In the genomic region with DNA sequence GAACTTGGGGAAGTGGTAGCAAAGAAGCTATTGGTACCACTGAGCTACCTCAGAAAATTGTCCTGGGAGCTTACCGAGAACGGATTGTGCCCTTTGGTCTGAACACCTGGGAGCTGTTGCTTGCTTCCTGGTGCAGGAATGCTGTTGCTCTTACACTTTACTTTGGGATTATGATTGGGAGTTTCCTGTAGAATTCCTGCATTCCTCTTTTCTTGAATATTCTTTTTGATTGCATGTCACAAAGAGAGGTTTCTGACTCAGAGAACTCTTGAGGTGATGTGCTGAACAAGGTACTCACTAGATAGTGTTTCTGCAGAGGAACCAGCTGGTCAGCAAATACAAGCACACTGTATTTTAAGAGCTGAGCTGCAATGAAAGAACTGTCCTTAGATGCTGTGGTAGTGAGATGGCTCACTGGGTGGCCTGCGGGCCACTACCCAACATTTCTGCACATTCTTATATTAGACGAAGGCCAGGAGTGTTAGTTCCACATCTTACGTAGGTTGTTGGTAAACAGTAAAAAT, we compare ENCODE assay signal across 23 cellular contexts. TPM values are rescaled to one million over a fixed set of nuclear protein-coding genes. Genes with fewer than 3 reads are reported as not detected.
DNase-seq lines count a peak whose midpoint lies in the region; ATAC-seq, FAIRE-seq and TF ChIP-seq lines count a peak whose summit lies in the region.
"Had no signal": no experiment of that assay in that cellular context is flagged by ENCODE, and none has a peak within 500 bp of the region (broad histone marks: within the 10 kb centered on the region; RNA-seq: fewer than 3 reads in every experiment).

No MANE protein-coding gene starts in this region.

- H3K18ac ChIP-seq in H9 (ENCODE audit: insufficient read length, low read depth, low read length): no peak overlapping the region

- peak overlapping the region; percentile 62 to 91 (median 86) for H3K27ac Mint-ChIP-seq in H9
- H3K27ac Mint-ChIP-seq: activated naive CD4-positive, alpha-beta T cell treated with anti-CD3 and anti-CD28 coated beads, Interleukin-2, amount 10 ng/mL, durations not matched to agents 7 days and 5 days; activated T-cell treated with anti-CD3 and anti-CD28 coated beads, Interleukin-2, amount 50 U/mL, for 72 hours; mesothelial cell of epicardium had no signal

- no peak overlapping the region for H4K8ac ChIP-seq in H9 (replicated peaks; ENCODE audit: insufficient read length, low read depth, low read length)

- peaks cover 3% of the 10 kb centered on the region; the same call in 1 of the 2 replicates for H3K79me2 ChIP-seq in H9 (ENCODE audit: insufficient read depth, low read length)
- H3K79me2 ChIP-seq in keratinocyte (ENCODE audit: control insufficient read depth, insufficient read depth, low read length): peaks cover 82% of the 10 kb centered on the region

- DNase-seq in H9 (no peak), SJSA1 (ENCODE audit: low read depth in 1 of 2, low spot score in 2 of 2) (peak in 1 of 2 experiments; percentile 21), keratinocyte (ENCODE audit: low read depth, low spot score) (no peak), NCI-H2107 treated with DMSO at 0.1 percent for 48 hours (lab: John Stamatoyannopoulos, UW; ENCODE audit: unreplicated experiment) (no peak), T1000 (lab: John Stamatoyannopoulos, UW) (no peak), brain microvascular endothelial cell (no peak)
- DNase-seq: ACHN; activated naive CD4-positive, alpha-beta T cell treated with anti-CD3 and anti-CD28 coated beads, Interleukin-2, amount 10 ng/mL, durations not matched to agents 7 days and 5 days; activated T-cell treated with anti-CD3 and anti-CD28 coated beads, Interleukin-2, amount 50 U/mL, for 72 hours; effector CD8-positive, alpha-beta T cell; Kasumi-1; NCI-H1105; NCI-H2081; NCI-H524; stimulated activated CD8-positive, alpha-beta memory T cell treated with anti-CD3 and anti-CD28 coated beads, Interleukin-4, amount 100 ng/mL, for 48 hours had no signal

- H2BK15ac ChIP-seq in H9 (ENCODE audit: low read depth, low read length): no peak overlapping the region

- H3K36me3 ChIP-seq in SJSA1: no peaks in the 10 kb centered on the region
- H3K36me3 ChIP-seq in keratinocyte (ENCODE audit: control insufficient read depth in 2 of 2, extremely low read depth in 1 of 2, insufficient read depth in 2 of 2, low read length in 2 of 2): no peaks in the 10 kb centered on the region
- no peaks in the 10 kb centered on the region for H3K36me3 ChIP-seq in rectal smooth muscle tissue (ENCODE audit: control insufficient read depth, insufficient read depth, low read length)
- H3K36me3 ChIP-seq in brain microvascular endothelial cell (replicated peaks): no peaks in the 10 kb centered on the region
- H3K36me3 ChIP-seq: esophagus muscularis mucosa, vagina had no signal

- H3K4me1 Mint-ChIP-seq in H9: peaks cover 32 to 33% of the 10 kb centered on the region in 2 experiments
- H3K4me1 Mint-ChIP-seq: activated naive CD4-positive, alpha-beta T cell treated with anti-CD3 and anti-CD28 coated beads, Interleukin-2, amount 10 ng/mL, durations not matched to agents 7 days and 5 days had no signal

- TF ChIP-seq CTCF in H9 (conservative IDR thresholded peaks at IDR 0.05): no peak
- TF ChIP-seq CTCF in keratinocyte (optimal IDR thresholded peaks at IDR 0.05 in 1 of 3, IDR thresholded peaks at IDR 0.05 in 1 of 3, conservative IDR thresholded peaks at IDR 0.05 in 1 of 3; ENCODE audit: extremely low read depth in 1 of 3, insufficient read depth in 2 of 3, low read length in 3 of 3): no peak
- TF ChIP-seq CTCF in brain microvascular endothelial cell (IDR thresholded peaks at IDR 0.05; ENCODE audit: low read depth, low read length, missing control alignments): no peak

- H2BK120ac ChIP-seq in H9 (ENCODE audit: low read depth, low read length, poor library complexity, severe bottlenecking): no peak overlapping the region

- dilution Hi-C loops in keratinocyte (cut with MboI; ENCODE audit: extremely low pct_ligation_motif_present, low sequenced_read_pairs): no loop called here

- no peak overlapping the region for H2AFZ ChIP-seq in H9 (ENCODE audit: low read length)
- H2AFZ ChIP-seq in keratinocyte (ENCODE audit: control insufficient read depth, low read length): no peak overlapping the region

- H3K4me2 ChIP-seq in H9 (ENCODE audit: insufficient read depth, insufficient read length, low read length): no peak overlapping the region
- peak overlapping the region; percentile 35 for H3K4me2 ChIP-seq in keratinocyte (ENCODE audit: control insufficient read depth, extremely low read depth, insufficient read depth, low read depth, low read length)

- no peak overlapping the region for H4K91ac ChIP-seq in H9 (ENCODE audit: insufficient read length, low read depth, low read length)

- H2BK12ac ChIP-seq in H9 (ENCODE audit: insufficient read length, low read depth, low read length): no peak overlapping the region

- H3K4me1 ChIP-seq in H9 (ENCODE audit: insufficient read depth, low read length): peaks cover 10% of the 10 kb centered on the region
- peaks cover 26% of the 10 kb centered on the region for H3K4me1 ChIP-seq in SJSA1 (replicated peaks)
- H3K4me1 ChIP-seq in keratinocyte (ENCODE audit: control insufficient read depth, extremely low read depth, insufficient read depth, low read length): peaks cover 75% of the 10 kb centered on the region
- H3K4me1 ChIP-seq in rectal smooth muscle tissue (ENCODE audit: control insufficient read depth, insufficient read depth, low read length): peaks cover 22% of the 10 kb centered on the region

- H3K27ac ChIP-seq in H9 (ENCODE audit: insufficient read length, low read depth, low read length) (peak overlapping the region; percentile 32), SJSA1 (peak overlapping the region; percentile 2; the same call in 1 of the 2 replicates), keratinocyte (ENCODE audit: control insufficient read depth, insufficient read depth, low read length) (peak overlapping the region; percentile 4), rectal smooth muscle tissue (ENCODE audit: low read depth, low read length) (peak overlapping the region; percentile 38), brain microvascular endothelial cell (no peak overlapping the region)
- H3K27ac ChIP-seq: C4-2B, vagina had no signal

- H3K56ac ChIP-seq in H9 (ENCODE audit: insufficient read length, low read depth, low read length): no peak overlapping the region

- H3K36me3 Mint-ChIP-seq in H9 (ENCODE audit: insufficient read depth in 1 of 3, low read depth in 3 of 3): no peaks in the 10 kb centered on the region
- H3K36me3 Mint-ChIP-seq: activated naive CD4-positive, alpha-beta T cell treated with anti-CD3 and anti-CD28 coated beads, Interleukin-2, amount 10 ng/mL, durations not matched to agents 7 days and 5 days; mesothelial cell of epicardium had no signal

- H3K4me3 Mint-ChIP-seq in H9: no peak overlapping the region; a peak in 1 of 5 replicates
- H3K4me3 Mint-ChIP-seq: activated naive CD4-positive, alpha-beta T cell treated with anti-CD3 and anti-CD28 coated beads, Interleukin-2, amount 10 ng/mL, durations not matched to agents 7 days and 5 days; activated T-cell treated with anti-CD3 and anti-CD28 coated beads, Interleukin-2, amount 50 U/mL, for 72 hours; mesothelial cell of epicardium had no signal

- H3K9ac ChIP-seq in H9 (ENCODE audit: extremely low read depth, insufficient read length, low read length): no peak overlapping the region
- H3K9ac ChIP-seq in keratinocyte (ENCODE audit: control insufficient read depth, extremely low read depth, insufficient read depth, low read length): no peak overlapping the region
- H3K9ac ChIP-seq in rectal smooth muscle tissue (ENCODE audit: low read length): no peak overlapping the region

- no peak overlapping the region for H3K23ac ChIP-seq in H9 (ENCODE audit: insufficient read length, low read depth, low read length)

- H3K9me3 ChIP-seq in H9 (ENCODE audit: control insufficient read depth, low read depth, low read length) (no peaks in the 10 kb centered on the region), SJSA1 (replicated peaks) (no peaks in the 10 kb centered on the region), keratinocyte (ENCODE audit: control insufficient read depth, low read depth, low read length) (no peaks in the 10 kb centered on the region)
- H3K9me3 ChIP-seq: esophagus muscularis mucosa, vagina had no signal

- in situ Hi-C loops in brain microvascular endothelial cell (cut with HindIII; ENCODE audit: low pct_ligation_motif_present, low sequenced_read_pairs): no loop called here

- H3K9me1 ChIP-seq in keratinocyte (ENCODE audit: control insufficient read depth, extremely low read depth, insufficient read depth, low read length): no peaks in the 10 kb centered on the region

- H3K4ac ChIP-seq in H9 (ENCODE audit: low read depth, low read length): no peak overlapping the region

- no peaks in the 10 kb centered on the region for H3K23me2 ChIP-seq in H9 (ENCODE audit: insufficient read length, low read depth, low read length, poor library complexity, severe bottlenecking)

- FAIRE-seq in keratinocyte (lab: Jason Lieb, UNC): peak; percentile 69
- FAIRE-seq: G401.6 had no signal

- no peak overlapping the region for H2BK5ac ChIP-seq in H9 (ENCODE audit: insufficient read length, low read length)

- no peak overlapping the region for H4K5ac ChIP-seq in H9 (ENCODE audit: insufficient read length, low read depth, low read length)

- H3K9me3 Mint-ChIP-seq in H9: no peaks in the 10 kb centered on the region
- H3K9me3 Mint-ChIP-seq: activated naive CD4-positive, alpha-beta T cell treated with anti-CD3 and anti-CD28 coated beads, Interleukin-2, amount 10 ng/mL, durations not matched to agents 7 days and 5 days; activated T-cell treated with anti-CD3 and anti-CD28 coated beads, Interleukin-2, amount 50 U/mL, for 72 hours; mesothelial cell of epicardium had no signal

- no peak overlapping the region for H2BK20ac ChIP-seq in H9 (ENCODE audit: low read depth, low read length, poor library complexity, severe bottlenecking)

- WGBS in H9 (ENCODE audit: extremely low coverage, insufficient read length, low lambda C conversion rate): no CpG with 5 or more reads among the region's 5 CpGs

- H2AK5ac ChIP-seq in H9 (ENCODE audit: insufficient read length, low read length): no peak overlapping the region

- H3T11ph ChIP-seq in H9 (ENCODE audit: low read length): no peak overlapping the region

- no peak overlapping the region for H3K14ac ChIP-seq in H9 (ENCODE audit: insufficient read depth, low read length)

- ATAC-seq in GM21528 (IDR thresholded peaks at IDR 0.05; ENCODE audit: low FRiP score, unreplicated experiment): no peak
- ATAC-seq: activated T-cell treated with anti-CD3 and anti-CD28 coated beads, Interleukin-2, amount 50 U/mL, for 72 hours; left lobe of liver had no signal

- H3K79me1 ChIP-seq in H9 (ENCODE audit: insufficient read depth, low read depth, low read length, poor library complexity, severe bottlenecking): no peaks in the 10 kb centered on the region

- H3K4me3 ChIP-seq in SJSA1 (no peak overlapping the region), keratinocyte (ENCODE audit: control insufficient read depth in 2 of 3, extremely low read depth in 1 of 3, insufficient read depth in 2 of 3, low read depth in 1 of 3, low read length in 3 of 3) (no peak overlapping the region), rectal smooth muscle tissue (ENCODE audit: low read length) (no peak overlapping the region), brain microvascular endothelial cell (ENCODE audit: low read depth, low read length) (no peak overlapping the region)
- H3K4me3 ChIP-seq: esophagus muscularis mucosa, vagina had no signal

- H3K27me3 Mint-ChIP-seq in H9 (ENCODE audit: low read depth): no peaks in the 10 kb centered on the region
- H3K27me3 Mint-ChIP-seq: activated naive CD4-positive, alpha-beta T cell treated with anti-CD3 and anti-CD28 coated beads, Interleukin-2, amount 10 ng/mL, durations not matched to agents 7 days and 5 days had no signal

- H3K27me3 ChIP-seq in H9 (ENCODE audit: insufficient read depth, low read length) (no peaks in the 10 kb centered on the region), SJSA1 (replicated peaks) (no peaks in the 10 kb centered on the region), keratinocyte (ENCODE audit: control insufficient read depth, extremely low read depth, insufficient read depth, low read length) (no peaks in the 10 kb centered on the region), rectal smooth muscle tissue (ENCODE audit: control insufficient read depth, insufficient read depth, low read length) (no peaks in the 10 kb centered on the region), brain microvascular endothelial cell (replicated peaks) (no peaks in the 10 kb centered on the region)
- H3K27me3 ChIP-seq: esophagus muscularis mucosa, vagina had no signal

- peaks cover 2% of the 10 kb centered on the region for H4K20me1 ChIP-seq in H9 (ENCODE audit: control insufficient read depth, insufficient read depth, insufficient read length)
- H4K20me1 ChIP-seq in keratinocyte (ENCODE audit: control insufficient read depth, extremely low read depth, insufficient read depth, low read length): no peaks in the 10 kb centered on the region

RNA-seq across cellular contexts. Expression of a gene that starts 35.0 kb away (rescaled TPM):
- total RNA-seq in H9 (2021): 8.4 and 10.3 TPM in 2 replicates
- 11.7 and 16.4 TPM in 2 replicates for total RNA-seq in SJSA1 (2014; rRNA removed; shearing (Covaris generic))
- polyA plus RNA-seq in keratinocyte: 16.2 to 19.7 TPM (median 18.5 TPM) in 3 replicates
- polyA plus RNA-seq in keratinocyte (2011; ENCODE audit: low read depth): 16.6 TPM
- 15.8 and 20.8 TPM in 2 replicates for polyA plus RNA-seq in keratinocyte (2011; cell fraction: cytosol; rRNA removed)
- polyA plus RNA-seq in keratinocyte (2011; cell fraction: nucleus; rRNA removed): 23.5 and 26.7 TPM in 2 replicates
- polyA plus RNA-seq in keratinocyte (2012; ENCODE audit: low replicate concordance): 15.0 and 22.8 TPM in 2 replicates
- polyA minus RNA-seq in keratinocyte: 16.9 to 18.9 TPM (median 17.7 TPM) in 3 replicates
- 13.6 TPM for polyA minus RNA-seq in keratinocyte (2011; cell fraction: cytosol; rRNA and poly(A)+ RNA removed)
- polyA minus RNA-seq in keratinocyte (2011; cell fraction: nucleus; rRNA and poly(A)+ RNA removed): 15.6 and 22.0 TPM in 2 replicates
